8 cellular contexts compared by ENCODE assay signal in genomic region chr7:26375604-26376207, GRCh38.
DNase-seq lines count a peak whose midpoint lies in the region; ATAC-seq, FAIRE-seq and TF ChIP-seq lines count a peak whose summit lies in the region.

No MANE protein-coding gene starts in this region.

- dilution Hi-C loops in keratinocyte (cut with MboI; ENCODE audit: extremely low pct_ligation_motif_present, low sequenced_read_pairs) = no loop called here

- peak overlapping the region in 1 of 3 experiments; percentile 49 for H3K4me3 ChIP-seq in keratinocyte (ENCODE audit: control insufficient read depth in 2 of 3, extremely low read depth in 1 of 3, insufficient read depth in 2 of 3, low read depth in 1 of 3, low read length in 3 of 3)

- H3K4me1 ChIP-seq in keratinocyte (ENCODE audit: control insufficient read depth, extremely low read depth, insufficient read depth, low read length) = peaks cover 4% of the 10 kb centered on the region

- H3K9ac ChIP-seq in keratinocyte (ENCODE audit: control insufficient read depth, extremely low read depth, insufficient read depth, low read length) = no peak overlapping the region

- no peaks in the 10 kb centered on the region for H3K9me3 ChIP-seq in keratinocyte (ENCODE audit: control insufficient read depth, low read depth, low read length)

- H3K4me2 ChIP-seq in keratinocyte (ENCODE audit: control insufficient read depth, extremely low read depth, insufficient read depth, low read depth, low read length) = peak overlapping the region; percentile 82

- H4K20me1 ChIP-seq in keratinocyte (ENCODE audit: control insufficient read depth, extremely low read depth, insufficient read depth, low read length) = no peaks in the 10 kb centered on the region

- H3K27me3 ChIP-seq in keratinocyte (ENCODE audit: control insufficient read depth, extremely low read depth, insufficient read depth, low read length) = peaks cover 13% of the 10 kb centered on the region

- ATAC-seq in HG03039 (IDR thresholded peaks at IDR 0.05; ENCODE audit: unreplicated experiment) (peak; percentile 18), GM18873 (IDR thresholded peaks at IDR 0.05; ENCODE audit: low FRiP score, unreplicated experiment) (no peak)

- H3K9me1 ChIP-seq in keratinocyte (ENCODE audit: control insufficient read depth, extremely low read depth, insufficient read depth, low read length) = no peaks in the 10 kb centered on the region

- FAIRE-seq in keratinocyte (lab: Jason Lieb, UNC) = peak; percentile 13

- H3K79me2 ChIP-seq in keratinocyte (ENCODE audit: control insufficient read depth, insufficient read depth, low read length) = no peaks in the 10 kb centered on the region

- peak; percentile 61 for DNase-seq in NCI-H345 treated with DMSO at 0.1 percent for 48 hours (lab: John Stamatoyannopoulos, UW; ENCODE audit: unreplicated experiment)
- DNase-seq in NCI-H345 (lab: John Stamatoyannopoulos, UW) = no peak
- peak; percentile 59 for DNase-seq in SHP77 treated with DMSO at 0.1 percent for 48 hours (lab: John Stamatoyannopoulos, UW)
- no peak for DNase-seq in keratinocyte (ENCODE audit: low read depth, low spot score)
- DNase-seq in HUDEP-2 (lab: John Stamatoyannopoulos, UW; ENCODE audit: unreplicated experiment in 76 of 76) = no peak
- no peak for DNase-seq in COR-L47 (lab: John Stamatoyannopoulos, UW)

- TF ChIP-seq CTCF in keratinocyte (optimal IDR thresholded peaks at IDR 0.05 in 1 of 3, IDR thresholded peaks at IDR 0.05 in 1 of 3, conservative IDR thresholded peaks at IDR 0.05 in 1 of 3; ENCODE audit: extremely low read depth in 1 of 3, insufficient read depth in 2 of 3, low read length in 3 of 3) = no peak

- no peak overlapping the region for H2AFZ ChIP-seq in keratinocyte (ENCODE audit: control insufficient read depth, low read length)

- H3K36me3 ChIP-seq in keratinocyte (ENCODE audit: control insufficient read depth in 2 of 2, extremely low read depth in 1 of 2, insufficient read depth in 2 of 2, low read length in 2 of 2) = no peaks in the 10 kb centered on the region

- H3K27ac ChIP-seq in keratinocyte (ENCODE audit: control insufficient read depth, insufficient read depth, low read length) = no peak overlapping the region

Comparison
In these comparisons a context has a peak if more than half of its experiments do, and no peak if none do; other contexts are left out.
1. DNase-seq: peak in NCI-H345 treated with DMSO at 0.1 percent for 48 hours (single experiment) and SHP77 treated with DMSO at 0.1 percent for 48 hours (single experiment); none in NCI-H345 (single experiment), keratinocyte (single experiment), HUDEP-2 (0 of 76) and COR-L47 (single experiment).